26 cellular contexts compared by ENCODE assay signal in the genomic region with DNA sequence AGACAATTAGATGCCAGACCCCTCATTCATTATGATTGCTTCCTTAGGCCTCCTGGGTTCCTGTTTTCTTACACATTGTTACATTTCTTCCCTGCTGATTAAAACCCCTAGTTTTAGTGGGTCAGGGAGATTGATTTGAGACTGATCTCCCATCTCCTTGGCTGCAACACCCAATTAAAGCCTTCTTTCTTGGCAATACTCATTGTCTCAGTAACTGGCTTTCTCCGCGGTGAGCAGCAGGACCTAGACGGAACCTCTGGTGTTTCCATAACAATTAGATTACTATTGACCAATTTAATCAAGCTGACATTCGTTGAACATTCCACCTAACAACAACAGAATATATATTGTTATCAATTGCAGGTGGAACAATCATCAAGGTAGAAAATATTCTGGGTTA.
"Had no signal": no experiment of that assay in that cellular context is flagged by ENCODE, and none has a peak within 500 bp of the region (broad histone marks: within the 10 kb centered on the region; RNA-seq: fewer than 3 reads in every experiment).

No MANE protein-coding gene starts in this region.

- H3K4me1 Mint-ChIP-seq: naive thymus-derived CD8-positive, alpha-beta T cell; nephron progenitor cell; stimulated activated naive CD8-positive, alpha-beta T cell treated with anti-CD3 and anti-CD28 coated beads, Interleukin-15, amount 100 ng/mL, for 72 hours had no signal

- H3K4me1 ChIP-seq: esophagus squamous epithelium, left lung, pancreas, right atrium auricular region, suprapubic skin, transverse colon, upper lobe of right lung, uterus had no signal

- H3K27ac ChIP-seq: dorsolateral prefrontal cortex, esophagus squamous epithelium, left lung, neutrophil, pancreas, right atrium auricular region, suprapubic skin, transverse colon, upper lobe of right lung, uterus had no signal

- H3K36me3 ChIP-seq: esophagus squamous epithelium, left lung, neutrophil, pancreas, right atrium auricular region, suprapubic skin, transverse colon, upper lobe of right lung, uterus had no signal

- DNase-seq: dorsolateral prefrontal cortex; effector memory CD4-positive, alpha-beta T cell; erythroblast; esophagus squamous epithelium; foreskin melanocyte; hypothalamus; kidney; left lung; mesenchymal stem cell; naive thymus-derived CD8-positive, alpha-beta T cell; nephron progenitor cell; pancreas; stimulated activated CD4-positive, alpha-beta T cell treated with anti-CD3 and anti-CD28 coated beads, Interleukin-12 subunit alpha, Interleukin-12 subunit beta, amount 100 ng/mL, for 4 hours; stimulated activated CD4-positive, alpha-beta T cell treated with anti-CD3 and anti-CD28 coated beads, Interleukin-1b, Interleukin-23, amount 100 ng/mL, for 48 hours; stimulated activated CD4-positive, alpha-beta T cell treated with anti-CD3 and anti-CD28 coated beads, Interleukin-4, amount 100 ng/mL, for 1 hour; stimulated activated CD8-positive, alpha-beta memory T cell treated with anti-CD3 and anti-CD28 coated beads, Interleukin-4, amount 100 ng/mL, for 48 hours; stimulated activated naive CD4-positive, alpha-beta T cell; stimulated activated naive CD8-positive, alpha-beta T cell treated with anti-CD3 and anti-CD28 coated beads, Interleukin-15, amount 100 ng/mL, for 72 hours; transverse colon; upper lobe of right lung; uterus had no signal

- H3K27ac Mint-ChIP-seq: naive thymus-derived CD8-positive, alpha-beta T cell; nephron progenitor cell; stimulated activated naive CD8-positive, alpha-beta T cell treated with anti-CD3 and anti-CD28 coated beads, Interleukin-15, amount 100 ng/mL, for 72 hours had no signal

- H3K4me3 Mint-ChIP-seq: naive thymus-derived CD8-positive, alpha-beta T cell; nephron progenitor cell; stimulated activated naive CD8-positive, alpha-beta T cell treated with anti-CD3 and anti-CD28 coated beads, Interleukin-15, amount 100 ng/mL, for 72 hours had no signal

- ATAC-seq: left lung; naive thymus-derived CD8-positive, alpha-beta T cell; pancreas; sciatic nerve; stimulated activated naive CD8-positive, alpha-beta T cell treated with anti-CD3 and anti-CD28 coated beads, Interleukin-15, amount 100 ng/mL, for 72 hours; upper lobe of right lung had no signal

- H3K4me2 ChIP-seq: smooth muscle cell had no signal

- H3K27me3 Mint-ChIP-seq: naive thymus-derived CD8-positive, alpha-beta T cell; stimulated activated naive CD8-positive, alpha-beta T cell treated with anti-CD3 and anti-CD28 coated beads, Interleukin-15, amount 100 ng/mL, for 72 hours had no signal

- H3K9me3 ChIP-seq: neutrophil, pancreas, transverse colon, upper lobe of right lung, uterus had no signal

- H3K27me3 ChIP-seq: dorsolateral prefrontal cortex, esophagus squamous epithelium, left lung, neutrophil, pancreas, right atrium auricular region, suprapubic skin, transverse colon, upper lobe of right lung, uterus had no signal

- H3K4me3 ChIP-seq: dorsolateral prefrontal cortex, esophagus squamous epithelium, left lung, pancreas, right atrium auricular region, smooth muscle cell, suprapubic skin, transverse colon, upper lobe of right lung, uterus had no signal
